In the genomic region with DNA sequence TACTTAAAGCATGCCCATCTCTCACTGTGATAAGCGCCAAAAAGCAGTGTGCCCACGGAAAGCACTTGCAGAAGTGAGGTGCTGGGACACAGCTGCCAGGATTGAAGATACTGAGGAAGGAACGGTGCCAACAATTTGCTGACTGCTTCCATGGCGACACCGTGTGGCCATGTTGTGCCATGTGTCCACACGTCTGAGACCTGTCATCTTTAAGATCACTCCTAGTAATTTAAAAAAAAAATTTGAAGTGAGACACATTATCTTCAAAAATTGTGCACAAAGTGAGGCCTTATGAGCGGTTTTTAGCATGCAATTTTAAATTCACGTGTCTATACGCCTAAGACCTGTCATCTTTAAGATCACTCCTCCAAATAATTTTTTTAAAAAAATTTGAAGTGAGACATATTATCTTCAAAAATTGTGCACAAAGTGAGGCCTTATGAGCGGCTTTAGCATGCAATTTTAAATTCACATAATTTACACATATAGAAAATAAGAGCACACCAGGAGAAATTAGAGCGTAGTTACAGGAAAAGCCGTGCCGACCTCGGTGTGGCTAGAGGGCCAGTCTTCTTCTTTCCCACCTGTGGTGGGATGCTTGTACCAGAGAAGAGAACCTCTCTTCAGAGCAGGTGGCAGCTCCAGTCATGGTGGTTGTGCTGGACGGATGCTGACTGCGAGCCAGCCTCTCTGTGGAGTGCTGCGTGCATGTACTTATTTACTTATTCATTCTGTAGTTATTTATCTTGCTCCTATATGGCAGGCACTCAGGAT, we compare ENCODE assay signal across 9 cellular contexts. TPM values are rescaled to one million over a fixed set of nuclear protein-coding genes. Genes with fewer than 3 reads are reported as not detected.
DNase-seq lines count a peak whose midpoint lies in the region; ATAC-seq and TF ChIP-seq lines count a peak whose summit lies in the region.
"Had no signal": no experiment of that assay in that cellular context is flagged by ENCODE, and none has a peak within 500 bp of the region (broad histone marks: within the 10 kb centered on the region; RNA-seq: fewer than 3 reads in every experiment).

No MANE protein-coding gene starts in this region.

- H3K27ac Mint-ChIP-seq in CD14-positive monocyte (no peak overlapping the region), glutamatergic neuron (ENCODE audit: unreplicated experiment) (no peak overlapping the region)

- H3K9me2 ChIP-seq in OCI-LY1 (ENCODE audit: low read depth, low read length), result no peaks in the 10 kb centered on the region

- intact Hi-C loops in CD14-positive monocyte (cut with micrococcal nuclease), result no loop called here

- H3K79me2 ChIP-seq in OCI-LY1 (ENCODE audit: insufficient read depth, low read length), result no peaks in the 10 kb centered on the region

- H2AFZ ChIP-seq in OCI-LY1 (ENCODE audit: low read length), result no peak overlapping the region

- H3K4me3 Mint-ChIP-seq in CD14-positive monocyte (peak overlapping the region in 1 of 2 donors; percentile 75), glutamatergic neuron (ENCODE audit: unreplicated experiment) (no peak overlapping the region)

- no peaks in the 10 kb centered on the region for H3K9me3 ChIP-seq in OCI-LY1 (ENCODE audit: low read length)

- H3K27me3 ChIP-seq in H7 (ENCODE audit: control insufficient read depth, insufficient read depth, low read length) (peaks cover 20% of the 10 kb centered on the region), OCI-LY1 (ENCODE audit: insufficient read depth, low read length) (no peaks in the 10 kb centered on the region)

- no peaks in the 10 kb centered on the region for H4K20me1 ChIP-seq in OCI-LY1 (ENCODE audit: insufficient read depth, low read length)

- H3K36me3 Mint-ChIP-seq in CD14-positive monocyte (no peaks in the 10 kb centered on the region), glutamatergic neuron (ENCODE audit: unreplicated experiment) (peaks cover 4% of the 10 kb centered on the region)
- H3K36me3 Mint-ChIP-seq: IgD-negative memory B cell had no signal

- no peaks in the 10 kb centered on the region for H3K4me1 ChIP-seq in OCI-LY1 (ENCODE audit: insufficient read depth, low read length, severe bottlenecking)

- no peak overlapping the region for H3K27ac ChIP-seq in OCI-LY1 (ENCODE audit: low read depth, low read length, poor library complexity, severe bottlenecking)

- H3K36me3 ChIP-seq in H7 (replicated peaks; ENCODE audit: control insufficient read depth, insufficient read depth, low read length) (no peaks in the 10 kb centered on the region), OCI-LY1 (ENCODE audit: insufficient read depth, low read length) (no peaks in the 10 kb centered on the region)

- H3K4me1 Mint-ChIP-seq in CD14-positive monocyte, result peaks cover 12% of the 10 kb centered on the region
- no peaks in the 10 kb centered on the region for H3K4me1 Mint-ChIP-seq in glutamatergic neuron (ENCODE audit: low read depth, unreplicated experiment)

- peak; percentile 73 for TF ChIP-seq CTCF in CD14-positive monocyte (IDR thresholded peaks at IDR 0.05)
- peak; percentile 82 for TF ChIP-seq CTCF in OCI-LY1 (IDR thresholded peaks at IDR 0.05; ENCODE audit: low read length)
- TF ChIP-seq CTCF in glutamatergic neuron (IDR thresholded peaks at IDR 0.05; ENCODE audit: partially characterized antibody, unreplicated experiment), result peak; percentile 68

- H3K4me3 ChIP-seq in H7 (ENCODE audit: insufficient read depth, low read depth, low read length), result no peak overlapping the region
- H3K4me3 ChIP-seq in OCI-LY1 (ENCODE audit: low read depth, low read length, poor library complexity, severe bottlenecking), result no peak overlapping the region

- H3F3A ChIP-seq in OCI-LY1 (ENCODE audit: insufficient read depth, low read length), result no peaks in the 10 kb centered on the region

- H3K27me3 Mint-ChIP-seq in CD14-positive monocyte (ENCODE audit: low read depth in 3 of 3), result peaks cover 23 to 38% (median 35%) of the 10 kb centered on the region in 3 donors
- H3K27me3 Mint-ChIP-seq in glutamatergic neuron (ENCODE audit: unreplicated experiment), result peaks cover 13% of the 10 kb centered on the region

- H3K9ac ChIP-seq in OCI-LY1 (ENCODE audit: low read length), result no peak overlapping the region

- H3K4me2 ChIP-seq in OCI-LY1 (ENCODE audit: low read length), result no peak overlapping the region

- DNase-seq in CD14-positive monocyte (ENCODE audit: low spot score) (no peak), H7 (peak; percentile 75), glutamatergic neuron (peak; percentile 66), retina (peak; percentile 48), HPDE6-E6E7 (ENCODE audit: extremely low spot score) (no peak)
- DNase-seq in activated gamma-delta T cell treated with anti-CD3 and anti-CD28 coated beads, Interleukin-2, amount 50 U/mL, for 16 hours (ENCODE audit: low read depth), result peak; percentile 21

- H3K9me3 Mint-ChIP-seq in CD14-positive monocyte, result peaks cover 0 to 10% (median 0%) of the 10 kb centered on the region in 7 donors
- H3K9me3 Mint-ChIP-seq in glutamatergic neuron (ENCODE audit: unreplicated experiment), result no peaks in the 10 kb centered on the region
- H3K9me3 Mint-ChIP-seq: IgD-negative memory B cell had no signal

- ATAC-seq in GM21576 (IDR thresholded peaks at IDR 0.05; ENCODE audit: unreplicated experiment), result no peak

RNA-seq across cellular contexts. Expression of gene FLT4, which starts 21.4 kb away (rescaled TPM):
- polyA plus RNA-seq in CD14-positive monocyte, result not detected
- total RNA-seq in H7 (2014; rRNA removed; shearing (Covaris generic)), result 7.2 and 13.8 TPM in 2 replicates
- 0.17 TPM for total RNA-seq in glutamatergic neuron (ENCODE audit: unreplicated experiment)

Comparison
In these comparisons a context has a peak if more than half of its experiments do, and no peak if none do; other contexts are left out.
1. DNase-seq: peak in H7 (single experiment), activated gamma-delta T cell treated with anti-CD3 and anti-CD28 coated beads, Interleukin-2, amount 50 U/mL, for 16 hours (single experiment), glutamatergic neuron (single experiment) and retina (single experiment); none in CD14-positive monocyte (single experiment) and HPDE6-E6E7 (single experiment).
2. Peak in every context shown above with its lines, with median percentiles within 50 percentile points of each other: CTCF ChIP-seq.